Comparison of ENCODE assay signal across 1 cellular context in the genomic region with DNA sequence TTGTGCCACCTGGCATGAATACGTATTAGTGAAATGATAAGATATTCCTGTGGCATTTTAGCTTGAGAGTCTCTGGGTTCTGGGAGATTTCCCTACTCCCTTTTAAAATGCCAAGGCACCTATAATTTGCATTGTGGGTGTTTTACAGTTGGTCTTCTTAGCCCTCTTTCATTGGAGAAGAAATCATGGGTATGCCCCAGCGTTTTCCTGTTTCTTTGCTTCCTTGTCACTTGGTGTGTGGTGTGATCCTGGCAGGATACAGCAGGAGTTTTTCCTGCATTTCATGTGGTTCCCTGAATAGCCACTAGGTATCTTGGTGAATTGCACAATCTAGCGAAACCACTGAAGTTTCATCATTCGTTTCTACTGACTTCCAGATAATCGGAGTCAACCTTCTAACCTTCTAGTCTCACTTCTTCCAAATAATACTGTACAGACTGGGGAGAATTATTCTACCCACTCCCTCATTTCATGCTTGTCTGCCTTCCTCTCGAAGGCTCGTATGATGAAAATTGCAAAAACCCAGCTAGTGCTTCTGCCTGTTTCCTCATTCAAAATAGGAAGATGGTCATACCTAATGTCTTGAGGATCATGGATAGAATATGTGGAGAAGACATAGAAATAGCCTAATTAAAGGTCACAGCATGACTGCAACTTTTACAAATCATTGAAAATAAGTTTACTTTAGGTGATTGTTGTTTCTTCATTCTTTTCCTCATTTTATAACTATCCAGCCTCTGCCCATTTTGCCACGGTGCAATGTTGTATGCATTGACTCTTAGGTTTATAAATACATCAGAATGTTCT.
TF ChIP-seq lines count a peak whose summit lies in the region.

No MANE protein-coding gene starts in this region.

TF ChIP-seq in K562, 482 proteins besides CTCF, POLR2A, EP300 and RAD21 (continued from another document and continues in another):
- TF ChIP-seq, protein P1, sequence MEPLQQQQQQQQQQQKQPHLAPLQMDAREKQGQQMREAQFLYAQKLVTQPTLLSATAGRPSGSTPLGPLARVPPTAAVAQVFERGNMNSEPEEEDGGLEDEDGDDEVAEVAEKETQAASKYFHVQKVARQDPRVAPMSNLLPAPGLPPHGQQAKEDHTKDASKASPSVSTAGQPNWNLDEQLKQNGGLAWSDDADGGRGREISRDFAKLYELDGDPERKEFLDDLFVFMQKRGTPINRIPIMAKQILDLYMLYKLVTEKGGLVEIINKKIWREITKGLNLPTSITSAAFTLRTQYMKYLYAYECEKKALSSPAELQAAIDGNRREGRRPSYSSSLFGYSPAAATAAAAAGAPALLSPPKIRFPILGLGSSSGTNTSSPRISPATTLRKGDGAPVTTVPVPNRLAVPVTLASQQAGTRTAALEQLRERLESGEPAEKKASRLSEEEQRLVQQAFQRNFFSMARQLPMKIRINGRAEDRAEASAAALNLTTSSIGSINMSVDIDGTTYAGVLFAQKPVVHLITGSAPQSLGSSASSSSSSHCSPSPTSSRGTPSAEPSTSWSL (CRISPR knock-in tag; IDR thresholded peaks at IDR 0.05; ENCODE audit: borderline replicate concordance), result no peak
- TF ChIP-seq ZNF121 (CRISPR knock-in tag; conservative IDR thresholded peaks at IDR 0.05) (no peak), FOXK2 (conservative IDR thresholded peaks at IDR 0.05 in 1 of 2, IDR thresholded peaks at IDR 0.05 in 1 of 2; ENCODE audit: low read depth in 2 of 2) (peak in 1 of 2 experiments; percentile 33; a peak in 1 of 4 replicates), ZNF695 (CRISPR knock-in tag; IDR thresholded peaks at IDR 0.05) (no peak), PHTF2 (CRISPR knock-in tag; IDR thresholded peaks at IDR 0.05) (peak; percentile 68; the same call in 1 of the 2 replicates), EP400 (IDR thresholded peaks at IDR 0.05) (no peak), ZNF311 (CRISPR knock-in tag; IDR thresholded peaks at IDR 0.05) (no peak), ZNF263 (CRISPR knock-in tag; IDR thresholded peaks at IDR 0.05; ENCODE audit: borderline replicate concordance) (no peak), HCFC1 (IDR thresholded peaks at IDR 0.05; ENCODE audit: low read depth, low read length) (no peak), MCM3 (IDR thresholded peaks at IDR 0.05) (no peak), SREBF2 (CRISPR knock-in tag; IDR thresholded peaks at IDR 0.05) (no peak), NRF1 (conservative IDR thresholded peaks at IDR 0.05 in 1 of 2, IDR thresholded peaks at IDR 0.05 in 1 of 2) (no peak), BCOR (IDR thresholded peaks at IDR 0.05) (no peak), ZNF551 (CRISPR knock-in tag; IDR thresholded peaks at IDR 0.05) (no peak), POLR2AphosphoS5 (IDR thresholded peaks at IDR 0.05; ENCODE audit: control insufficient read depth, insufficient read depth, low read depth, low read length) (no peak), ZNF766 (CRISPR knock-in tag; conservative IDR thresholded peaks at IDR 0.05) (no peak), NFATC3 (IDR thresholded peaks at IDR 0.05) (no peak), ZNF140 (CRISPR knock-in tag; IDR thresholded peaks at IDR 0.05) (no peak), DPF2 (IDR thresholded peaks at IDR 0.05) (peak; percentile 79), ZFP30 (CRISPR knock-in tag; IDR thresholded peaks at IDR 0.05; ENCODE audit: borderline replicate concordance) (no peak), NFIC (IDR thresholded peaks at IDR 0.05) (no peak), NCOR1 (IDR thresholded peaks at IDR 0.05) (no peak), SAP30 (IDR thresholded peaks at IDR 0.05; ENCODE audit: borderline replicate concordance, insufficient read depth, low read depth, low read length, poor library complexity, severe bottlenecking) (no peak), SAFB (IDR thresholded peaks at IDR 0.05; ENCODE audit: borderline replicate concordance, low read depth, low read length) (no peak), ZNF764 (CRISPR knock-in tag; IDR thresholded peaks at IDR 0.05; ENCODE audit: low read depth) (no peak), PPARD (CRISPR knock-in tag; IDR thresholded peaks at IDR 0.05) (no peak), KLF13 (tag; IDR thresholded peaks at IDR 0.05; ENCODE audit: borderline replicate concordance, low read depth) (no peak), TRIM24 (IDR thresholded peaks at IDR 0.05) (peak; percentile 65 to 66; a peak in 2 of 4 replicates), PYGO2 (tag; IDR thresholded peaks at IDR 0.05) (no peak)
- TF ChIP-seq, protein P2, sequence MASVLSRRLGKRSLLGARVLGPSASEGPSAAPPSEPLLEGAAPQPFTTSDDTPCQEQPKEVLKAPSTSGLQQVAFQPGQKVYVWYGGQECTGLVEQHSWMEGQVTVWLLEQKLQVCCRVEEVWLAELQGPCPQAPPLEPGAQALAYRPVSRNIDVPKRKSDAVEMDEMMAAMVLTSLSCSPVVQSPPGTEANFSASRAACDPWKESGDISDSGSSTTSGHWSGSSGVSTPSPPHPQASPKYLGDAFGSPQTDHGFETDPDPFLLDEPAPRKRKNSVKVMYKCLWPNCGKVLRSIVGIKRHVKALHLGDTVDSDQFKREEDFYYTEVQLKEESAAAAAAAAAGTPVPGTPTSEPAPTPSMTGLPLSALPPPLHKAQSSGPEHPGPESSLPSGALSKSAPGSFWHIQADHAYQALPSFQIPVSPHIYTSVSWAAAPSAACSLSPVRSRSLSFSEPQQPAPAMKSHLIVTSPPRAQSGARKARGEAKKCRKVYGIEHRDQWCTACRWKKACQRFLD (CRISPR knock-in tag; IDR thresholded peaks at IDR 0.05), result no peak
- TF ChIP-seq, protein P3, sequence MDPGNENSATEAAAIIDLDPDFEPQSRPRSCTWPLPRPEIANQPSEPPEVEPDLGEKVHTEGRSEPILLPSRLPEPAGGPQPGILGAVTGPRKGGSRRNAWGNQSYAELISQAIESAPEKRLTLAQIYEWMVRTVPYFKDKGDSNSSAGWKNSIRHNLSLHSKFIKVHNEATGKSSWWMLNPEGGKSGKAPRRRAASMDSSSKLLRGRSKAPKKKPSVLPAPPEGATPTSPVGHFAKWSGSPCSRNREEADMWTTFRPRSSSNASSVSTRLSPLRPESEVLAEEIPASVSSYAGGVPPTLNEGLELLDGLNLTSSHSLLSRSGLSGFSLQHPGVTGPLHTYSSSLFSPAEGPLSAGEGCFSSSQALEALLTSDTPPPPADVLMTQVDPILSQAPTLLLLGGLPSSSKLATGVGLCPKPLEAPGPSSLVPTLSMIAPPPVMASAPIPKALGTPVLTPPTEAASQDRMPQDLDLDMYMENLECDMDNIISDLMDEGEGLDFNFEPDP (CRISPR knock-in tag; IDR thresholded peaks at IDR 0.05), result no peak
- TF ChIP-seq, protein P4, sequence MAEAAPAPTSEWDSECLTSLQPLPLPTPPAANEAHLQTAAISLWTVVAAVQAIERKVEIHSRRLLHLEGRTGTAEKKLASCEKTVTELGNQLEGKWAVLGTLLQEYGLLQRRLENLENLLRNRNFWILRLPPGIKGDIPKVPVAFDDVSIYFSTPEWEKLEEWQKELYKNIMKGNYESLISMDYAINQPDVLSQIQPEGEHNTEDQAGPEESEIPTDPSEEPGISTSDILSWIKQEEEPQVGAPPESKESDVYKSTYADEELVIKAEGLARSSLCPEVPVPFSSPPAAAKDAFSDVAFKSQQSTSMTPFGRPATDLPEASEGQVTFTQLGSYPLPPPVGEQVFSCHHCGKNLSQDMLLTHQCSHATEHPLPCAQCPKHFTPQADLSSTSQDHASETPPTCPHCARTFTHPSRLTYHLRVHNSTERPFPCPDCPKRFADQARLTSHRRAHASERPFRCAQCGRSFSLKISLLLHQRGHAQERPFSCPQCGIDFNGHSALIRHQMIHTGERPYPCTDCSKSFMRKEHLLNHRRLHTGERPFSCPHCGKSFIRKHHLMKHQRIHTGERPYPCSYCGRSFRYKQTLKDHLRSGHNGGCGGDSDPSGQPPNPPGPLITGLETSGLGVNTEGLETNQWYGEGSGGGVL (CRISPR knock-in tag; IDR thresholded peaks at IDR 0.05), result no peak
- TF ChIP-seq, protein P5, sequence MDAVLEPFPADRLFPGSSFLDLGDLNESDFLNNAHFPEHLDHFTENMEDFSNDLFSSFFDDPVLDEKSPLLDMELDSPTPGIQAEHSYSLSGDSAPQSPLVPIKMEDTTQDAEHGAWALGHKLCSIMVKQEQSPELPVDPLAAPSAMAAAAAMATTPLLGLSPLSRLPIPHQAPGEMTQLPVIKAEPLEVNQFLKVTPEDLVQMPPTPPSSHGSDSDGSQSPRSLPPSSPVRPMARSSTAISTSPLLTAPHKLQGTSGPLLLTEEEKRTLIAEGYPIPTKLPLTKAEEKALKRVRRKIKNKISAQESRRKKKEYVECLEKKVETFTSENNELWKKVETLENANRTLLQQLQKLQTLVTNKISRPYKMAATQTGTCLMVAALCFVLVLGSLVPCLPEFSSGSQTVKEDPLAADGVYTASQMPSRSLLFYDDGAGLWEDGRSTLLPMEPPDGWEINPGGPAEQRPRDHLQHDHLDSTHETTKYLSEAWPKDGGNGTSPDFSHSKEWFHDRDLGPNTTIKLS (IDR thresholded peaks at IDR 0.05; ENCODE audit: borderline replicate concordance, low read depth), result no peak
- TF ChIP-seq, protein P6, sequence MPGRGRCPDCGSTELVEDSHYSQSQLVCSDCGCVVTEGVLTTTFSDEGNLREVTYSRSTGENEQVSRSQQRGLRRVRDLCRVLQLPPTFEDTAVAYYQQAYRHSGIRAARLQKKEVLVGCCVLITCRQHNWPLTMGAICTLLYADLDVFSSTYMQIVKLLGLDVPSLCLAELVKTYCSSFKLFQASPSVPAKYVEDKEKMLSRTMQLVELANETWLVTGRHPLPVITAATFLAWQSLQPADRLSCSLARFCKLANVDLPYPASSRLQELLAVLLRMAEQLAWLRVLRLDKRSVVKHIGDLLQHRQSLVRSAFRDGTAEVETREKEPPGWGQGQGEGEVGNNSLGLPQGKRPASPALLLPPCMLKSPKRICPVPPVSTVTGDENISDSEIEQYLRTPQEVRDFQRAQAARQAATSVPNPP (IDR thresholded peaks at IDR 0.05; ENCODE audit: borderline replicate concordance, insufficient read depth, insufficient read length), result no peak
- TF ChIP-seq, protein P7, sequence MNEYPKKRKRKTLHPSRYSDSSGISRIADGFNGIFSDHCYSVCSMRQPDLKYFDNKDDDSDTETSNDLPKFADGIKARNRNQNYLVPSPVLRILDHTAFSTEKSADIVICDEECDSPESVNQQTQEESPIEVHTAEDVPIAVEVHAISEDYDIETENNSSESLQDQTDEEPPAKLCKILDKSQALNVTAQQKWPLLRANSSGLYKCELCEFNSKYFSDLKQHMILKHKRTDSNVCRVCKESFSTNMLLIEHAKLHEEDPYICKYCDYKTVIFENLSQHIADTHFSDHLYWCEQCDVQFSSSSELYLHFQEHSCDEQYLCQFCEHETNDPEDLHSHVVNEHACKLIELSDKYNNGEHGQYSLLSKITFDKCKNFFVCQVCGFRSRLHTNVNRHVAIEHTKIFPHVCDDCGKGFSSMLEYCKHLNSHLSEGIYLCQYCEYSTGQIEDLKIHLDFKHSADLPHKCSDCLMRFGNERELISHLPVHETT (CRISPR knock-in tag; conservative IDR thresholded peaks at IDR 0.05 in 1 of 2, IDR thresholded peaks at IDR 0.05 in 1 of 2), result no peak
- TF ChIP-seq, protein P8, sequence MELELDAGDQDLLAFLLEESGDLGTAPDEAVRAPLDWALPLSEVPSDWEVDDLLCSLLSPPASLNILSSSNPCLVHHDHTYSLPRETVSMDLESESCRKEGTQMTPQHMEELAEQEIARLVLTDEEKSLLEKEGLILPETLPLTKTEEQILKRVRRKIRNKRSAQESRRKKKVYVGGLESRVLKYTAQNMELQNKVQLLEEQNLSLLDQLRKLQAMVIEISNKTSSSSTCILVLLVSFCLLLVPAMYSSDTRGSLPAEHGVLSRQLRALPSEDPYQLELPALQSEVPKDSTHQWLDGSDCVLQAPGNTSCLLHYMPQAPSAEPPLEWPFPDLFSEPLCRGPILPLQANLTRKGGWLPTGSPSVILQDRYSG (tag; conservative IDR thresholded peaks at IDR 0.05; ENCODE audit: low read depth), result no peak
- TF ChIP-seq, protein P9, sequence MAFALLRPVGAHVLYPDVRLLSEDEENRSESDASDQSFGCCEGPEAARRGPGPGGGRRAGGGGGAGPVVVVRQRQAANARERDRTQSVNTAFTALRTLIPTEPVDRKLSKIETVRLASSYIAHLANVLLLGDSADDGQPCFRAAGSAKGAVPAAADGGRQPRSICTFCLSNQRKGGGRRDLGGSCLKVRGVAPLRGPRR (CRISPR knock-in tag; IDR thresholded peaks at IDR 0.05), result no peak
- TF ChIP-seq, protein P10, sequence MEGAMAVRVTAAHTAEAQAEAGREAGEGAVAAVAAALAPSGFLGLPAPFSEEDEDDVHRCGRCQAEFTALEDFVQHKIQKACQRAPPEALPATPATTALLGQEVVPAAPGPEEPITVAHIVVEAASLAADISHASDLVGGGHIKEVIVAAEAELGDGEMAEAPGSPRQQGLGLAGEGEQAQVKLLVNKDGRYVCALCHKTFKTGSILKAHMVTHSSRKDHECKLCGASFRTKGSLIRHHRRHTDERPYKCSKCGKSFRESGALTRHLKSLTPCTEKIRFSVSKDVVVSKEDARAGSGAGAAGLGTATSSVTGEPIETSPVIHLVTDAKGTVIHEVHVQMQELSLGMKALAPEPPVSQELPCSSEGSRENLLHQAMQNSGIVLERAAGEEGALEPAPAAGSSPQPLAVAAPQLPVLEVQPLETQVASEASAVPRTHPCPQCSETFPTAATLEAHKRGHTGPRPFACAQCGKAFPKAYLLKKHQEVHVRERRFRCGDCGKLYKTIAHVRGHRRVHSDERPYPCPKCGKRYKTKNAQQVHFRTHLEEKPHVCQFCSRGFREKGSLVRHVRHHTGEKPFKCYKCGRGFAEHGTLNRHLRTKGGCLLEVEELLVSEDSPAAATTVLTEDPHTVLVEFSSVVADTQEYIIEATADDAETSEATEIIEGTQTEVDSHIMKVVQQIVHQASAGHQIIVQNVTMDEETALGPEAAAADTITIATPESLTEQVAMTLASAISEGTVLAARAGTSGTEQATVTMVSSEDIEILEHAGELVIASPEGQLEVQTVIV (CRISPR knock-in tag; IDR thresholded peaks at IDR 0.05; ENCODE audit: borderline replicate concordance), result peak; percentile 79; the same call in 1 of the 2 replicates
- TF ChIP-seq, protein P11, sequence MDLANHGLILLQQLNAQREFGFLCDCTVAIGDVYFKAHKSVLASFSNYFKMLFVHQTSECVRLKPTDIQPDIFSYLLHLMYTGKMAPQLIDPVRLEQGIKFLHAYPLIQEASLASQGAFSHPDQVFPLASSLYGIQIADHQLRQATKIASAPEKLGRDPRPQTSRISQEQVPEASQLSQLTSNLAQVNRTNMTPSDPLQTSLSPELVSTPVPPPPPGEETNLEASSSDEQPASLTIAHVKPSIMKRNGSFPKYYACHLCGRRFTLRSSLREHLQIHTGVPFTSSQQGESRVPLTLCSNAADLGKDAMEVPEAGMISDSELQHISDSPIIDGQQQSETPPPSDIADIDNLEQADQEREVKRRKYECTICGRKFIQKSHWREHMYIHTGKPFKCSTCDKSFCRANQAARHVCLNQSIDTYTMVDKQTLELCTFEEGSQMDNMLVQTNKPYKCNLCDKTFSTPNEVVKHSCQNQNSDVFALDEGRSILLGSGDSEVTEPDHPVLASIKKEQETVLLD (IDR thresholded peaks at IDR 0.05), result no peak
- TF ChIP-seq, protein P12, sequence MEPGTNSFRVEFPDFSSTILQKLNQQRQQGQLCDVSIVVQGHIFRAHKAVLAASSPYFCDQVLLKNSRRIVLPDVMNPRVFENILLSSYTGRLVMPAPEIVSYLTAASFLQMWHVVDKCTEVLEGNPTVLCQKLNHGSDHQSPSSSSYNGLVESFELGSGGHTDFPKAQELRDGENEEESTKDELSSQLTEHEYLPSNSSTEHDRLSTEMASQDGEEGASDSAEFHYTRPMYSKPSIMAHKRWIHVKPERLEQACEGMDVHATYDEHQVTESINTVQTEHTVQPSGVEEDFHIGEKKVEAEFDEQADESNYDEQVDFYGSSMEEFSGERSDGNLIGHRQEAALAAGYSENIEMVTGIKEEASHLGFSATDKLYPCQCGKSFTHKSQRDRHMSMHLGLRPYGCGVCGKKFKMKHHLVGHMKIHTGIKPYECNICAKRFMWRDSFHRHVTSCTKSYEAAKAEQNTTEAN (CRISPR knock-in tag; IDR thresholded peaks at IDR 0.05), result no peak
